ENCODE assay signal across 8 cellular contexts in genomic region chr9:5449521-5450359, GRCh38. TPM values are rescaled to one million over a fixed set of nuclear protein-coding genes. Genes with fewer than 3 reads are reported as not detected.
A peak's percentile ranks its signal among the peaks of the same experiment; 100 is the strongest.
DNase-seq lines count a peak whose midpoint lies in the region; ATAC-seq and TF ChIP-seq lines count a peak whose summit lies in the region.

No MANE protein-coding gene starts in this region.

- peak overlapping the region; percentile 95 for H3K27ac Mint-ChIP-seq in CD8-positive, alpha-beta T cell
- peak overlapping the region; percentile 96 to 99 for H3K27ac Mint-ChIP-seq in effector memory CD8-positive, alpha-beta T cell
- no peak overlapping the region for H3K27ac Mint-ChIP-seq in neural crest cell (ENCODE audit: unreplicated experiment)

- POLR2A ChIA-PET in CD8-positive, alpha-beta T cell (lab: Charles Lee), result interaction anchor here (0.6 to 3.6 kb wide), 20 partner anchors 9 to 1308 kb away, joined by 3 to 35 read pairs (median 4); partner anchors contain the start of genes KDM4C, PLGRKT, RCL1 and RIC1

- CTCF ChIA-PET in CD8-positive, alpha-beta T cell (lab: Charles Lee), result interaction anchor here (0.5 to 3.9 kb wide), 32 partner anchors 10 to 1027 kb away, joined by 3 to 86 read pairs (median 4); partner anchors contain the start of genes INSL6, PLGRKT and RIC1

- peak overlapping the region; percentile 88 for H3K4me3 Mint-ChIP-seq in CD8-positive, alpha-beta T cell
- H3K4me3 Mint-ChIP-seq in effector memory CD8-positive, alpha-beta T cell, result peak overlapping the region; percentile 91 to 94
- H3K4me3 Mint-ChIP-seq in neural crest cell, result peak overlapping the region; percentile 53

- no peak for DNase-seq in CD8-positive, alpha-beta T cell
- DNase-seq in NB4 (ENCODE audit: low read depth), result no peak
- DNase-seq in effector memory CD8-positive, alpha-beta T cell, result no peak
- DNase-seq in neural crest cell (ENCODE audit: low read depth, low spot score), result no peak
- DNase-seq in NCI-H2227 (lab: John Stamatoyannopoulos, UW; ENCODE audit: unreplicated experiment), result no peak
- no peak for DNase-seq in NCI-H446 (lab: John Stamatoyannopoulos, UW)
- DNase-seq in central memory CD4-positive, alpha-beta T cell, result no peak

- ATAC-seq in CD8-positive, alpha-beta T cell, result peak; percentile 11
- peak; percentile 5 for ATAC-seq in effector memory CD8-positive, alpha-beta T cell (replicated peaks)
- ATAC-seq in GM21619 (IDR thresholded peaks at IDR 0.05; ENCODE audit: unreplicated experiment), result no peak

- no peak for TF ChIP-seq CTCF in CD8-positive, alpha-beta T cell (IDR thresholded peaks at IDR 0.05)
- no peak for TF ChIP-seq CTCF in NB4 (IDR thresholded peaks at IDR 0.05; ENCODE audit: low read depth, low read length)
- TF ChIP-seq CTCF in neural crest cell (conservative IDR thresholded peaks at IDR 0.05), result no peak

- no peaks in the 10 kb centered on the region for H3K27me3 Mint-ChIP-seq in CD8-positive, alpha-beta T cell (ENCODE audit: low read depth)
- no peaks in the 10 kb centered on the region for H3K27me3 Mint-ChIP-seq in effector memory CD8-positive, alpha-beta T cell
- peaks cover 24% of the 10 kb centered on the region for H3K27me3 Mint-ChIP-seq in neural crest cell (ENCODE audit: low read depth)

- peaks cover 17% of the 10 kb centered on the region for H3K4me1 ChIP-seq in CD8-positive, alpha-beta T cell (ENCODE audit: insufficient read depth, low read length)

- peaks cover 2% of the 10 kb centered on the region for H3K36me3 Mint-ChIP-seq in CD8-positive, alpha-beta T cell
- peaks cover 4% of the 10 kb centered on the region for H3K36me3 Mint-ChIP-seq in effector memory CD8-positive, alpha-beta T cell (ENCODE audit: insufficient read depth)
- peaks cover 3% of the 10 kb centered on the region for H3K36me3 Mint-ChIP-seq in neural crest cell (ENCODE audit: low read depth)

- no peaks in the 10 kb centered on the region for H3K9me3 Mint-ChIP-seq in CD8-positive, alpha-beta T cell
- H3K9me3 Mint-ChIP-seq in effector memory CD8-positive, alpha-beta T cell, result no peaks in the 10 kb centered on the region
- H3K9me3 Mint-ChIP-seq in neural crest cell, result no peaks in the 10 kb centered on the region

- H3K4me1 Mint-ChIP-seq in CD8-positive, alpha-beta T cell (ENCODE audit: low read depth), result peaks cover 48% of the 10 kb centered on the region
- H3K4me1 Mint-ChIP-seq in effector memory CD8-positive, alpha-beta T cell (ENCODE audit: low read depth in 2 of 2), result peaks cover 31% of the 10 kb centered on the region in 2 donors
- H3K4me1 Mint-ChIP-seq in neural crest cell, result peaks cover 8% of the 10 kb centered on the region

- H3K9me3 ChIP-seq in CD8-positive, alpha-beta T cell (ENCODE audit: low read length), result no peaks in the 10 kb centered on the region

- no peaks in the 10 kb centered on the region for H3K36me3 ChIP-seq in CD8-positive, alpha-beta T cell (ENCODE audit: insufficient read depth, low read length)

- peak overlapping the region; percentile 96 for H3K27ac ChIP-seq in CD8-positive, alpha-beta T cell (ENCODE audit: low read depth, low read length)

- peak overlapping the region; percentile 91 for H3K4me3 ChIP-seq in CD8-positive, alpha-beta T cell (ENCODE audit: low read depth, low read length)
- peak overlapping the region; percentile 62 for H3K4me3 ChIP-seq in NB4 (ENCODE audit: low read depth, low read length)

- no peaks in the 10 kb centered on the region for H3K27me3 ChIP-seq in CD8-positive, alpha-beta T cell (ENCODE audit: insufficient read depth, low read length)

- intact Hi-C loops in CD8-positive, alpha-beta T cell (cut with DNase I, micrococcal nuclease), result loop anchor here (1.0 to 10.0 kb wide), 13 partner anchors 11 to 1925 kb away; partner anchors contain the start of genes ERMP1 (in 2 of the 2), CDC37L1 (in 1 of the 2), RCL1 (in 1 of the 2) and RFX3 (in 1 of the 2)

- no peak for TF ChIP-seq POLR2A in NB4 (IDR thresholded peaks at IDR 0.05; ENCODE audit: extremely low read depth, insufficient read length)

RNA-seq across cellular contexts. Expression of gene CD274, which starts 0.6 kb away (rescaled TPM):
- total RNA-seq in CD8-positive, alpha-beta T cell, result 1 to 10 TPM; 3.4 to 3.7 TPM
- not detected in 2 replicates for total RNA-seq in neural crest cell

RNA-seq across cellular contexts. Expression of gene PLGRKT, which starts 12.0 kb away (rescaled TPM):
- 10 to 100 TPM; 10.1 to 12.8 TPM for total RNA-seq in CD8-positive, alpha-beta T cell
- total RNA-seq in neural crest cell, result 24.2 and 24.6 TPM in 2 replicates
